Comparison of ENCODE assay signal across 8 cellular contexts in the genomic region with DNA sequence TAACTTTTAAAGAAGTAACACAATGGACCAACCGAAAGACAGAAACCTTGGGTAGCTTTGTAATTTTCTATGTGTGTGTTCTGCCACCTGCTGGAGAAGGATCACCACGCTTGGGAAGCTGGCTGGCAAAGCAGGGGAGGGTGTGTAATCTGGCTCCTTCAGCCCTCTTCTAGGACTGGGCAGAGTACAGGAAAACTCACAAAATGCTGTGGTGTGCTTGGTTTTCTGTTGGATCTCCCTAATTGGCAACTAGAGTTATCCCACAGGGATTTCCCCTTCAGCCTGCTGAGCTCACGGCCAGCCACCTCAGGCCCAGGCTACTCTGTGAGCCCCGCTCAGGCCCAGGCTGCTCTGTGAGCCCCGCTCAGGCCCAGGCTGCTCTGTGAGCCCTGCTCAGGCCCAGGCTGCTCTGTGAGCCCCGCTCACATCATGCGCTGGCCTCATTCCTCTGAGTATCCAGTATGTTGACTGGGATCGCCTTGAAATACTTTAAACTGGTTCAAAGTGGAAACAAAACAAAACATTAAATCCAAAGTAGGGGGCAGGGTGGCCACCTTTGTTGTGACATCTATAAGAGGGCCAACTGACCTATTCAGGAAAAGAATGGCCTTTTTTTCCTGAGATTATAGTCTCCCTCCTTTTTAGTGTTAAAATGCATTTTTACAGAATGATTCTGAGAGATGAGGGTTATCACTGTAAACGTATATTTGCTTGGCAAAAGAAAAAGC. TPM values are rescaled to one million over a fixed set of nuclear protein-coding genes. Genes with fewer than 3 reads are reported as not detected.
DNase-seq lines count a peak whose midpoint lies in the region; ATAC-seq, FAIRE-seq and TF ChIP-seq lines count a peak whose summit lies in the region.

No MANE protein-coding gene starts in this region.

- H3K4me1 ChIP-seq in ACC112 (ENCODE audit: control insufficient read depth, insufficient read depth, low read length, unreplicated experiment) = peaks cover 9% of the 10 kb centered on the region
- peaks cover 8% of the 10 kb centered on the region for H3K4me1 ChIP-seq in endothelial cell of umbilical vein (ENCODE audit: control insufficient read depth, extremely low read depth, insufficient read depth, low read length)

- H2AFZ ChIP-seq in ACC112 (ENCODE audit: low read length, unreplicated experiment) (peak overlapping the region; percentile 56), endothelial cell of umbilical vein (ENCODE audit: low read depth, low read length) (no peak overlapping the region)

- CTCF ChIA-PET in activated CD8-positive, alpha-beta T cell treated with anti-CD3 and anti-CD28 coated beads for 36 hours (lab: Charles Lee) = interaction anchor here (0.6 to 6.6 kb wide), 33 partner anchors 10 to 796 kb away, joined by 3 to 76 read pairs (median 5); a partner anchor contains a TSS
- CTCF ChIA-PET in endothelial cell of umbilical vein (lab: Charles Lee) = interaction anchor here (0.6 to 5.8 kb wide), 65 partner anchors 9 to 1880 kb away, joined by 3 to 215 read pairs (median 4); a partner anchor contains a TSS

- H3K27ac Mint-ChIP-seq in activated CD8-positive, alpha-beta T cell treated with anti-CD3 and anti-CD28 coated beads for 36 hours = no peak overlapping the region

- H3K9ac ChIP-seq in endothelial cell of umbilical vein (replicated peaks; ENCODE audit: extremely low read depth, insufficient read depth, low read length) = no peak overlapping the region

- H3K27me3 Mint-ChIP-seq in activated CD8-positive, alpha-beta T cell treated with anti-CD3 and anti-CD28 coated beads for 36 hours = no peaks in the 10 kb centered on the region

- BruUV-seq in endothelial cell of umbilical vein (replicated peaks; lab: Mats Ljungman, UMichigan) = no TSS peak

- no peak for TF ChIP-seq POLR2A in endothelial cell of umbilical vein (IDR thresholded peaks at IDR 0.05; ENCODE audit: low read depth, low read length)

- H3K27me3 ChIP-seq in ACC112 (ENCODE audit: insufficient read depth, low read length) (no peaks in the 10 kb centered on the region), endothelial cell of umbilical vein (ENCODE audit: control insufficient read depth in 2 of 2, insufficient read depth in 2 of 2, low read length in 2 of 2) (no peaks in the 10 kb centered on the region)

- FAIRE-seq in endothelial cell of umbilical vein (lab: Jason Lieb, UNC) = peak; percentile 78

- POLR2A ChIA-PET in activated CD8-positive, alpha-beta T cell treated with anti-CD3 and anti-CD28 coated beads for 36 hours (lab: Charles Lee) = interaction anchor here (1.0 kb wide), 1 partner anchor 181 kb away, joined by 3 read pairs; no protein-coding TSS in a partner anchor
- POLR2A ChIA-PET in endothelial cell of umbilical vein (lab: Charles Lee) = no interaction called here

- peak; percentile 67 for TF ChIP-seq CTCF in activated CD8-positive, alpha-beta T cell treated with anti-CD3 and anti-CD28 coated beads for 36 hours (IDR thresholded peaks at IDR 0.05)
- TF ChIP-seq CTCF in endothelial cell of umbilical vein (IDR thresholded peaks at IDR 0.05; ENCODE audit: extremely low read depth in 1 of 2, insufficient read depth in 1 of 2, low read depth in 1 of 2, low read length in 2 of 2) = peak; percentile 73 to 74

- H3K79me2 ChIP-seq in ACC112 (ENCODE audit: control insufficient read depth, insufficient read depth, low read length, unreplicated experiment) (no peaks in the 10 kb centered on the region), endothelial cell of umbilical vein (ENCODE audit: control insufficient read depth, insufficient read depth, low read length) (no peaks in the 10 kb centered on the region)

- no peaks in the 10 kb centered on the region for H3K36me3 Mint-ChIP-seq in activated CD8-positive, alpha-beta T cell treated with anti-CD3 and anti-CD28 coated beads for 36 hours (ENCODE audit: low read depth)

- intact Hi-C loops in activated CD8-positive, alpha-beta T cell treated with anti-CD3 and anti-CD28 coated beads for 36 hours (cut with micrococcal nuclease) = loop anchor here (5.0 kb wide), 3 partner anchors 53 to 743 kb away; a partner anchor contains a TSS
- intact Hi-C loops in endothelial cell of umbilical vein (cut with micrococcal nuclease) = loop anchor here (1.0 to 10.0 kb wide), 6 partner anchors 214 to 890 kb away; a partner anchor contains a TSS

- no peaks in the 10 kb centered on the region for H4K20me1 ChIP-seq in endothelial cell of umbilical vein (replicated peaks; ENCODE audit: control insufficient read depth, extremely low read depth, insufficient read depth, low read length)

- H3K4me2 ChIP-seq in endothelial cell of umbilical vein (ENCODE audit: insufficient read depth, low read length) = no peak overlapping the region

- H3K36me3 ChIP-seq in ACC112 (ENCODE audit: insufficient read depth, low read length) (no peaks in the 10 kb centered on the region), endothelial cell of umbilical vein (ENCODE audit: control insufficient read depth in 2 of 2, extremely low read depth in 1 of 2, insufficient read depth in 2 of 2, low read length in 2 of 2) (no peaks in the 10 kb centered on the region)

- peak; percentile 52 for ATAC-seq in GM18502 (IDR thresholded peaks at IDR 0.05; ENCODE audit: poor library complexity, unreplicated experiment)
- ATAC-seq in HG03196 (IDR thresholded peaks at IDR 0.05; ENCODE audit: unreplicated experiment) = peak; percentile 48
- ATAC-seq in activated CD8-positive, alpha-beta T cell treated with anti-CD3 and anti-CD28 coated beads for 36 hours = peak; percentile 52

- no peaks in the 10 kb centered on the region for H3K9me3 ChIP-seq in endothelial cell of umbilical vein (replicated peaks; ENCODE audit: control insufficient read depth, insufficient read depth, low read length)

- no peak overlapping the region for H3K27ac ChIP-seq in ACC112 (ENCODE audit: low read depth, low read length)
- H3K27ac ChIP-seq in endothelial cell of umbilical vein (ENCODE audit: insufficient read depth, low read depth, low read length) = no peak overlapping the region

- H3K9me3 Mint-ChIP-seq in activated CD8-positive, alpha-beta T cell treated with anti-CD3 and anti-CD28 coated beads for 36 hours = no peaks in the 10 kb centered on the region

- dilution Hi-C loops in endothelial cell of umbilical vein (cut with MboI; ENCODE audit: extremely low pct_ligation_motif_present, low sequenced_read_pairs) = no loop called here

- peaks cover 15% of the 10 kb centered on the region for H3K4me1 Mint-ChIP-seq in activated CD8-positive, alpha-beta T cell treated with anti-CD3 and anti-CD28 coated beads for 36 hours (ENCODE audit: low read depth)

- no peak overlapping the region for H3K4me3 ChIP-seq in ACC112 (ENCODE audit: low read depth, low read length)
- no peak overlapping the region for H3K4me3 ChIP-seq in endothelial cell of umbilical vein (replicated peaks in 1 of 3; ENCODE audit: insufficient read depth in 1 of 3, low read depth in 1 of 3, low read length in 3 of 3)

- H3K4me3 Mint-ChIP-seq in activated CD8-positive, alpha-beta T cell treated with anti-CD3 and anti-CD28 coated beads for 36 hours = no peak overlapping the region

- DNase-seq in NCI-H446 treated with DMSO at 0.1 percent for 48 hours (lab: John Stamatoyannopoulos, UW) (peak; percentile 73), endothelial cell of umbilical vein (ENCODE audit: low read depth, low spot score) (peak; percentile 59), midbrain (lab: John Stamatoyannopoulos, UW) (peak; percentile 83)
- peak; percentile 66 for DNase-seq in activated CD8-positive, alpha-beta T cell treated with anti-CD3 and anti-CD28 coated beads for 36 hours
- peak; percentile 2 to 13 for DNase-seq in stimulated activated CD8-positive, alpha-beta memory T cell treated with anti-CD3 and anti-CD28 coated beads, Interleukin-7, amount 100 ng/mL, for 4 hours (ENCODE audit: low read depth in 2 of 2)

- H3K9me1 ChIP-seq in endothelial cell of umbilical vein (replicated peaks; ENCODE audit: control insufficient read depth, extremely low read depth, insufficient read depth, low read length) = no peaks in the 10 kb centered on the region

TF ChIP-seq in endothelial cell of umbilical vein, 7 proteins besides CTCF, POLR2A, EP300 and RAD21:
- TF ChIP-seq JUN (IDR thresholded peaks at IDR 0.05; ENCODE audit: borderline replicate concordance, insufficient read depth, insufficient read length, low read depth) (no peak), FOS (IDR thresholded peaks at IDR 0.05; ENCODE audit: borderline replicate concordance, insufficient read depth, low read length) (no peak), MYC (IDR thresholded peaks at IDR 0.05; ENCODE audit: low read depth, low read length) (no peak), GATA2 (IDR thresholded peaks at IDR 0.05; ENCODE audit: insufficient read depth, insufficient read length, low read depth, low read length) (no peak), POLR2AphosphoS5 (IDR thresholded peaks at IDR 0.05; ENCODE audit: insufficient read depth, low read depth, low read length) (no peak), EZH2 (IDR thresholded peaks at IDR 0.05; ENCODE audit: borderline replicate concordance, low read depth, low read length, severe bottlenecking) (no peak)
- TF ChIP-seq, protein P1, sequence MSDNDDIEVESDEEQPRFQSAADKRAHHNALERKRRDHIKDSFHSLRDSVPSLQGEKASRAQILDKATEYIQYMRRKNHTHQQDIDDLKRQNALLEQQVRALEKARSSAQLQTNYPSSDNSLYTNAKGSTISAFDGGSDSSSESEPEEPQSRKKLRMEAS (IDR thresholded peaks at IDR 0.05; ENCODE audit: insufficient read depth, insufficient read length) = no peak

RNA-seq across cellular contexts. Expression of a gene that starts 52.0 kb away (rescaled TPM):
- total RNA-seq in activated CD8-positive, alpha-beta T cell treated with anti-CD3 and anti-CD28 coated beads for 36 hours = not detected
- not detected in 2 replicates for total RNA-seq in endothelial cell of umbilical vein
- polyA plus RNA-seq in endothelial cell of umbilical vein = not detected in 2 replicates
- polyA plus RNA-seq in endothelial cell of umbilical vein (2011; cell fraction: cytosol; rRNA removed) = not detected in 2 replicates
- polyA plus RNA-seq in endothelial cell of umbilical vein (2011; cell fraction: nucleus; rRNA removed) = not detected in 2 replicates
- polyA plus RNA-seq in endothelial cell of umbilical vein (2012) = not detected in 2 replicates
- polyA minus RNA-seq in endothelial cell of umbilical vein = not detected in 2 replicates
- polyA minus RNA-seq in endothelial cell of umbilical vein (2011; cell fraction: cytosol; rRNA and poly(A)+ RNA removed) = not detected
- not detected in 2 replicates for polyA minus RNA-seq in endothelial cell of umbilical vein (2011; cell fraction: nucleus; rRNA and poly(A)+ RNA removed)

RNA-seq across cellular contexts. Expression of a gene that starts 53.3 kb away (rescaled TPM):
- not detected for total RNA-seq in activated CD8-positive, alpha-beta T cell treated with anti-CD3 and anti-CD28 coated beads for 36 hours
- total RNA-seq in endothelial cell of umbilical vein = not detected in 2 replicates
- not detected in 2 replicates for polyA plus RNA-seq in endothelial cell of umbilical vein
- polyA plus RNA-seq in endothelial cell of umbilical vein (2011; cell fraction: cytosol; rRNA removed) = not detected in 2 replicates
- not detected in 2 replicates for polyA plus RNA-seq in endothelial cell of umbilical vein (2011; cell fraction: nucleus; rRNA removed)
- not detected in 2 replicates for polyA plus RNA-seq in endothelial cell of umbilical vein (2012)
- not detected in 2 replicates for polyA minus RNA-seq in endothelial cell of umbilical vein
- not detected for polyA minus RNA-seq in endothelial cell of umbilical vein (2011; cell fraction: cytosol; rRNA and poly(A)+ RNA removed)
- not detected in 2 replicates for polyA minus RNA-seq in endothelial cell of umbilical vein (2011; cell fraction: nucleus; rRNA and poly(A)+ RNA removed)

Comparison
In these comparisons a context has a peak if more than half of its experiments do, and no peak if none do; other contexts are left out.
1. DNase-seq: peak in every context shown above with its lines; median percentile 83 in midbrain; 73 in NCI-H446 treated with DMSO at 0.1 percent for 48 hours; 66 in activated CD8-positive, alpha-beta T cell treated with anti-CD3 and anti-CD28 coated beads for 36 hours; 59 in endothelial cell of umbilical vein; 8 in stimulated activated CD8-positive, alpha-beta memory T cell treated with anti-CD3 and anti-CD28 coated beads, Interleukin-7, amount 100 ng/mL, for 4 hours.